ENCODE assay signal across 37 cellular contexts in the genomic region with DNA sequence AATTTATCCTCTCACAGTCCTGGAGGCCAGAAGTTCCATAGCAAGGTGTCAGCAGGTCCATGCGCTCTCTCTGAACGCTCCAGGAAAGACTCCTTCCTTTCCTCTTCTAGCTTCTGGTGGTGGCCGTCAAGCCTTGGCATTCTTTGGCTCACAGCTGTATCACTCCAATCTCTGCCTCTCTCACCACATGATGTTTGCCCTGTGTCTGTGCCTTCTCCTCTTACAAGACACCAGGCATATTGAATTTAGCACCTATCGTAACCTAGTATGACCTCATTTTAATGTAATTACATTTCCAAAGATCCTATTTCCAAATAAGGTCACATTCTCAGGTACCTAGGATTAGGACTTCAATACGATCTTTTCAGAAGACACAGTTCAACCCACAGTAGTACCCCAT.
"Had no signal": no experiment of that assay in that cellular context is flagged by ENCODE, and none has a peak within 500 bp of the region (broad histone marks: within the 10 kb centered on the region; RNA-seq: fewer than 3 reads in every experiment).

No MANE protein-coding gene starts in this region.

- H3K36me3 Mint-ChIP-seq: activated CD8-positive, alpha-beta memory T cell treated with anti-CD3 and anti-CD28 coated beads, Interleukin-2, amount 10 ng/mL, durations not matched to agents 7 days and 5 days; activated naive CD8-positive, alpha-beta T cell treated with anti-CD3 and anti-CD28 coated beads for 36 hours had no signal

- H3K27me3 Mint-ChIP-seq: activated CD4-positive, alpha-beta memory T cell treated with anti-CD3 and anti-CD28 coated beads, Interleukin-2, amount 10 ng/mL, durations not matched to agents 7 days and 5 days; activated CD8-positive, alpha-beta memory T cell treated with anti-CD3 and anti-CD28 coated beads, Interleukin-2, amount 10 ng/mL, durations not matched to agents 7 days and 5 days; activated naive CD8-positive, alpha-beta T cell treated with anti-CD3 and anti-CD28 coated beads for 36 hours; activated T-helper 17 cell treated with anti-CD3 and anti-CD28 coated beads, Interleukin-2, amount 50 U/mL, for 72 hours had no signal

- H3K27ac Mint-ChIP-seq: activated CD4-positive, alpha-beta memory T cell treated with anti-CD3 and anti-CD28 coated beads, Interleukin-2, amount 10 ng/mL, durations not matched to agents 7 days and 5 days; activated CD8-positive, alpha-beta memory T cell treated with anti-CD3 and anti-CD28 coated beads, Interleukin-2, amount 10 ng/mL, durations not matched to agents 7 days and 5 days; activated naive CD8-positive, alpha-beta T cell treated with anti-CD3 and anti-CD28 coated beads for 36 hours; activated T-cell treated with anti-CD3 and anti-CD28 coated beads, Interleukin-2, amount 50 U/mL, for 72 hours; activated T-helper 17 cell treated with anti-CD3 and anti-CD28 coated beads, Interleukin-2, amount 50 U/mL, for 72 hours had no signal

- H3K9me3 ChIP-seq: Peyer's patch had no signal

- H3K4me3 ChIP-seq: K562, Peyer's patch, SJSA1 had no signal

- DNase-seq: activated CD4-positive, alpha-beta memory T cell treated with anti-CD3 and anti-CD28 coated beads, Interleukin-2, amount 10 ng/mL, durations not matched to agents 7 days and 5 days; activated CD4-positive, alpha-beta T cell treated with anti-CD3 and anti-CD28 coated beads for 1 hour; activated CD4-positive, alpha-beta T cell treated with anti-CD3 and anti-CD28 coated beads for 48 hours; activated CD4-positive, CD25-positive, alpha-beta regulatory T cell; activated CD8-positive, alpha-beta memory T cell treated with anti-CD3 and anti-CD28 coated beads for 24 hours; activated CD8-positive, alpha-beta memory T cell treated with anti-CD3 and anti-CD28 coated beads, Interleukin-2, amount 10 ng/mL, durations not matched to agents 7 days and 5 days; activated effector memory CD4-positive, alpha-beta T cell treated with anti-CD3 and anti-CD28 coated beads, Interleukin-2, amount 50 U/mL, for 16 hours; activated naive CD4-positive, alpha-beta T cell; activated naive CD4-positive, alpha-beta T cell treated with anti-CD3 and anti-CD28 coated beads, Interleukin-2, amount 50 U/mL, for 16 hours; activated naive CD8-positive, alpha-beta T cell treated with anti-CD3 and anti-CD28 coated beads for 36 hours; activated T-cell treated with anti-CD3 and anti-CD28 coated beads, Interleukin-2, amount 50 U/mL, for 1 hour; activated T-cell treated with anti-CD3 and anti-CD28 coated beads, Interleukin-2, amount 50 U/mL, for 72 hours; amniotic stem cell; aorta; brain microvascular endothelial cell; central memory CD4-positive, alpha-beta T cell; NCI-H1048; NCI-H1105 treated with DMSO at 0.1 percent for 48 hours; NCI-H1436; NCI-H1694; NCI-H1930; NCI-H345; NCI-H510A; NCI-H748 treated with DMSO at 0.1 percent for 48 hours; NK-92 treated with Interleukin-12 subunit alpha and Interleukin-12 subunit beta, amount 100 ng/mL, for 24 hours; PC-3; Peyer's patch; RPMI8226; SHP77 treated with DMSO at 0.1 percent for 48 hours; T-helper 1 cell; T-helper 2 cell; T-helper 9 cell; WERI-Rb-1 had no signal

- H3K27me3 ChIP-seq: brain microvascular endothelial cell, Peyer's patch, SJSA1 had no signal

- H3K9me3 Mint-ChIP-seq: activated CD4-positive, alpha-beta memory T cell treated with anti-CD3 and anti-CD28 coated beads, Interleukin-2, amount 10 ng/mL, durations not matched to agents 7 days and 5 days; activated T-cell treated with anti-CD3 and anti-CD28 coated beads, Interleukin-2, amount 50 U/mL, for 72 hours; activated T-helper 17 cell treated with anti-CD3 and anti-CD28 coated beads, Interleukin-2, amount 50 U/mL, for 72 hours had no signal

- H3K4me3 Mint-ChIP-seq: activated CD4-positive, alpha-beta memory T cell treated with anti-CD3 and anti-CD28 coated beads, Interleukin-2, amount 10 ng/mL, durations not matched to agents 7 days and 5 days; activated CD8-positive, alpha-beta memory T cell treated with anti-CD3 and anti-CD28 coated beads, Interleukin-2, amount 10 ng/mL, durations not matched to agents 7 days and 5 days; activated naive CD8-positive, alpha-beta T cell treated with anti-CD3 and anti-CD28 coated beads for 36 hours; activated T-cell treated with anti-CD3 and anti-CD28 coated beads, Interleukin-2, amount 50 U/mL, for 72 hours; activated T-helper 17 cell treated with anti-CD3 and anti-CD28 coated beads, Interleukin-2, amount 50 U/mL, for 72 hours had no signal

- ATAC-seq: activated CD8-positive, alpha-beta memory T cell treated with anti-CD3 and anti-CD28 coated beads, Interleukin-2, amount 10 ng/mL, durations not matched to agents 7 days and 5 days; activated T-cell treated with anti-CD3 and anti-CD28 coated beads, Interleukin-2, amount 50 U/mL, for 72 hours; activated T-helper 17 cell treated with anti-CD3 and anti-CD28 coated beads, Interleukin-2, amount 50 U/mL, for 72 hours; K562; PC-3; SK-N-SH treated with all-trans-retinoic acid at 6 μM for 48 hours had no signal

- H3K36me3 ChIP-seq: brain microvascular endothelial cell, Peyer's patch, SJSA1, WERI-Rb-1 had no signal
